12 cellular contexts compared by ENCODE assay signal in genomic region chr7:95859434-95859833, GRCh38.
DNase-seq lines count a peak whose midpoint lies in the region; ATAC-seq lines count a peak whose summit lies in the region.
"Had no signal": no experiment of that assay in that cellular context is flagged by ENCODE, and none has a peak within 500 bp of the region (broad histone marks: within the 10 kb centered on the region; RNA-seq: fewer than 3 reads in every experiment).

No MANE protein-coding gene starts in this region.

- H3K23ac ChIP-seq in trophoblast cell (ENCODE audit: low read length), result no peak overlapping the region
- H3K23ac ChIP-seq in neuronal stem cell (ENCODE audit: low read depth, low read length, poor library complexity), result no peak overlapping the region

- no peak overlapping the region for H3K4ac ChIP-seq in trophoblast cell (ENCODE audit: low read depth, low read length)
- H3K4ac ChIP-seq in neuronal stem cell (ENCODE audit: low read length), result no peak overlapping the region

- H2BK120ac ChIP-seq in trophoblast cell (ENCODE audit: insufficient read depth, low read length, poor library complexity), result no peak overlapping the region
- H2BK120ac ChIP-seq in neuronal stem cell (ENCODE audit: low read depth, low read length), result no peak overlapping the region

- H3K4me1 Mint-ChIP-seq in stimulated activated memory B cell treated with anti-CD40 and anti-IgM and Interleukin-4, amounts not matched to agents 10 μg/mL and 1 μg/mL and 100 μg/mL, for 72 hours, result no peaks in the 10 kb centered on the region
- H3K4me1 Mint-ChIP-seq: memory B cell had no signal

- H2BK12ac ChIP-seq in trophoblast cell (ENCODE audit: low read length), result no peak overlapping the region
- no peak overlapping the region for H2BK12ac ChIP-seq in neuronal stem cell (ENCODE audit: low read length)

- H2BK5ac ChIP-seq in trophoblast cell (ENCODE audit: low read depth, low read length, poor library complexity) (no peak overlapping the region), neuronal stem cell (ENCODE audit: low read length) (no peak overlapping the region)

- H3K9ac ChIP-seq in trophoblast cell (ENCODE audit: low read length) (no peak overlapping the region), neuronal stem cell (ENCODE audit: low read depth, low read length, poor library complexity) (no peak overlapping the region)

- H3K27ac Mint-ChIP-seq in stimulated activated memory B cell treated with anti-CD40 and anti-IgM and Interleukin-4, amounts not matched to agents 10 μg/mL and 1 μg/mL and 100 μg/mL, for 72 hours, result no peak overlapping the region
- H3K27ac Mint-ChIP-seq: activated naive CD4-positive, alpha-beta T cell treated with anti-CD3 and anti-CD28 coated beads for 36 hours; memory B cell had no signal

- H3K9me3 Mint-ChIP-seq in stimulated activated memory B cell treated with anti-CD40 and anti-IgM and Interleukin-4, amounts not matched to agents 10 μg/mL and 1 μg/mL and 100 μg/mL, for 72 hours, result peaks cover 4% of the 10 kb centered on the region

- no peaks in the 10 kb centered on the region for H3K79me1 ChIP-seq in trophoblast cell (ENCODE audit: low read length)
- no peaks in the 10 kb centered on the region for H3K79me1 ChIP-seq in neuronal stem cell (ENCODE audit: low read depth, low read length)

- no peak overlapping the region for H3K4me3 Mint-ChIP-seq in stimulated activated memory B cell treated with anti-CD40 and anti-IgM and Interleukin-4, amounts not matched to agents 10 μg/mL and 1 μg/mL and 100 μg/mL, for 72 hours
- H3K4me3 Mint-ChIP-seq: activated naive CD4-positive, alpha-beta T cell treated with anti-CD3 and anti-CD28 coated beads for 36 hours; memory B cell had no signal

- no peak overlapping the region for H3K4me3 ChIP-seq in trophoblast cell (ENCODE audit: low read depth, low read length)
- no peak overlapping the region for H3K4me3 ChIP-seq in neuronal stem cell (ENCODE audit: low read length in 2 of 2)
- H3K4me3 ChIP-seq: testis had no signal

- H3K36me3 ChIP-seq in trophoblast cell (ENCODE audit: control insufficient read depth in 1 of 2, insufficient read depth in 2 of 2, low read length in 2 of 2) (no peaks in the 10 kb centered on the region), neuronal stem cell (replicated peaks in 1 of 2; ENCODE audit: control insufficient read depth in 2 of 2, insufficient read depth in 2 of 2, low read length in 2 of 2) (no peaks in the 10 kb centered on the region)

- H3K4me2 ChIP-seq in trophoblast cell (ENCODE audit: low read length), result no peak overlapping the region
- no peak overlapping the region for H3K4me2 ChIP-seq in neuronal stem cell (ENCODE audit: insufficient read depth, low read length, poor library complexity, severe bottlenecking)

- peaks cover 0 to 4% of the 10 kb centered on the region in 2 experiments for H3K4me1 ChIP-seq in trophoblast cell (ENCODE audit: control insufficient read depth in 1 of 2, insufficient read depth in 2 of 2, low read length in 2 of 2)
- no peaks in the 10 kb centered on the region for H3K4me1 ChIP-seq in neuronal stem cell (ENCODE audit: control insufficient read depth in 2 of 2, insufficient read depth in 1 of 2, low read depth in 1 of 2, low read length in 2 of 2)
- H3K4me1 ChIP-seq: testis had no signal

- H2AFZ ChIP-seq in trophoblast cell (ENCODE audit: insufficient read depth, low read length, poor library complexity) (no peak overlapping the region), neuronal stem cell (ENCODE audit: low read length) (no peak overlapping the region)

- H4K91ac ChIP-seq in trophoblast cell (ENCODE audit: low read depth, low read length) (no peak overlapping the region), neuronal stem cell (ENCODE audit: low read depth, low read length, poor library complexity) (no peak overlapping the region)

- H3K27me3 Mint-ChIP-seq in stimulated activated memory B cell treated with anti-CD40 and anti-IgM and Interleukin-4, amounts not matched to agents 10 μg/mL and 1 μg/mL and 100 μg/mL, for 72 hours, result no peaks in the 10 kb centered on the region

- no peaks in the 10 kb centered on the region for H3K36me3 Mint-ChIP-seq in stimulated activated memory B cell treated with anti-CD40 and anti-IgM and Interleukin-4, amounts not matched to agents 10 μg/mL and 1 μg/mL and 100 μg/mL, for 72 hours
- H3K36me3 Mint-ChIP-seq: memory B cell had no signal

- H3K27ac ChIP-seq in epithelial cell of prostate (no peak overlapping the region), trophoblast cell (ENCODE audit: low read depth, low read length) (peak overlapping the region; percentile 13), neuronal stem cell (replicated peaks; ENCODE audit: low read length) (no peak overlapping the region)
- H3K27ac ChIP-seq: testis had no signal

- DNase-seq in NCI-H1092 treated with DMSO at 0.1 percent for 48 hours (lab: John Stamatoyannopoulos, UW) (peak; percentile 11), NCI-H1092 (lab: John Stamatoyannopoulos, UW) (no peak), RPMI7951 (ENCODE audit: low read depth) (peak; percentile 94), epithelial cell of prostate (ENCODE audit: low read depth, low spot score) (peak; percentile 6), trophoblast cell (peak; percentile 86 to 92), NCI-H1048 (lab: John Stamatoyannopoulos, UW) (no peak), neuronal stem cell (ENCODE audit: low spot score) (no peak)
- DNase-seq: activated naive CD4-positive, alpha-beta T cell treated with anti-CD3 and anti-CD28 coated beads for 36 hours; DMS79 treated with DMSO at 0.1 percent for 48 hours; testis had no signal

- no peaks in the 10 kb centered on the region for H3K27me3 ChIP-seq in trophoblast cell (ENCODE audit: insufficient read depth, low read length)
- no peaks in the 10 kb centered on the region for H3K27me3 ChIP-seq in neuronal stem cell (ENCODE audit: control insufficient read depth in 3 of 3, insufficient read depth in 3 of 3, low read depth in 1 of 3, low read length in 3 of 3)
- H3K27me3 ChIP-seq: testis had no signal

- H4K8ac ChIP-seq in trophoblast cell (ENCODE audit: low read depth, low read length), result no peak overlapping the region
- H4K8ac ChIP-seq in neuronal stem cell (ENCODE audit: low read depth, low read length), result no peak overlapping the region

- no CpG with 5 or more reads among the region's 1 CpG for WGBS in trophoblast cell (ENCODE audit: extremely low coverage, insufficient coverage, insufficient read length)
- no CpG with 5 or more reads among the region's 1 CpG for WGBS in neuronal stem cell (ENCODE audit: extremely low coverage in 2 of 2, insufficient read length in 2 of 2, insufficient replicate concordance in 1 of 2), 2 donors

- no peak for ATAC-seq in stimulated activated memory B cell treated with anti-CD40 and anti-IgM and Interleukin-4, amounts not matched to agents 10 μg/mL and 1 μg/mL and 100 μg/mL, for 72 hours

- H3K14ac ChIP-seq in trophoblast cell (ENCODE audit: low read length), result no peak overlapping the region
- no peak overlapping the region for H3K14ac ChIP-seq in neuronal stem cell (ENCODE audit: low read length)

- H3K9me3 ChIP-seq in trophoblast cell (ENCODE audit: insufficient read depth, low read depth, low read length), result no peaks in the 10 kb centered on the region
- H3K9me3 ChIP-seq in neuronal stem cell (replicated peaks in 1 of 2; ENCODE audit: control insufficient read depth in 2 of 2, insufficient read depth in 1 of 2, low read depth in 1 of 2, low read length in 2 of 2), result no peaks in the 10 kb centered on the region
- H3K9me3 ChIP-seq: testis had no signal

- H3K79me2 ChIP-seq in trophoblast cell (ENCODE audit: control insufficient read depth, insufficient read depth, low read length, poor library complexity), result no peaks in the 10 kb centered on the region

- H2AK5ac ChIP-seq in trophoblast cell (ENCODE audit: low read length), result no peak overlapping the region
- no peak overlapping the region for H2AK5ac ChIP-seq in neuronal stem cell (ENCODE audit: low read depth, low read length)

- H2BK15ac ChIP-seq in neuronal stem cell (ENCODE audit: low read length), result no peak overlapping the region

- H4K12ac ChIP-seq in trophoblast cell (ENCODE audit: low read depth, low read length), result no peak overlapping the region

- no peak overlapping the region for H3K18ac ChIP-seq in trophoblast cell (ENCODE audit: low read length)
- H3K18ac ChIP-seq in neuronal stem cell (ENCODE audit: low read length), result no peak overlapping the region

Comparison
In these comparisons a context has a peak if more than half of its experiments do, and no peak if none do; other contexts are left out.
1. DNase-seq: peak in NCI-H1092 treated with DMSO at 0.1 percent for 48 hours (single experiment), RPMI7951 (single experiment), epithelial cell of prostate (single experiment) and trophoblast cell (2 of 2); none in NCI-H1092 (single experiment), NCI-H1048 (single experiment) and neuronal stem cell (single experiment).